Comparison of ENCODE assay signal across 16 cellular contexts in genomic region chr2:71679481-71679880, GRCh38.
DNase-seq lines count a peak whose midpoint lies in the region; TF ChIP-seq lines count a peak whose summit lies in the region.
"Had no signal": no experiment of that assay in that cellular context is flagged by ENCODE, and none has a peak within 500 bp of the region (broad histone marks: within the 10 kb centered on the region; RNA-seq: fewer than 3 reads in every experiment).

No MANE protein-coding gene starts in this region.

- TF ChIP-seq CTCF in dorsolateral prefrontal cortex (IDR thresholded peaks at IDR 0.05 in 54 of 56, conservative IDR thresholded peaks at IDR 0.05 in 2 of 56; ENCODE audit: low read depth in 1 of 56, partially characterized antibody in 56 of 56), result no peak

- intact Hi-C loops in dorsolateral prefrontal cortex (cut with DNase I), result no loop called here

- H3K4me3 ChIP-seq in dorsolateral prefrontal cortex, result no peak overlapping the region

- no peak overlapping the region for H3K27ac ChIP-seq in dorsolateral prefrontal cortex

- no peaks in the 10 kb centered on the region for H3K27me3 ChIP-seq in dorsolateral prefrontal cortex
- H3K27me3 ChIP-seq: BE2C had no signal

- peak; percentile 5 for DNase-seq in DMS53 treated with DMSO at 0.1 percent for 48 hours (lab: John Stamatoyannopoulos, UW; ENCODE audit: unreplicated experiment)
- peak; percentile 52 for DNase-seq in NCI-H128 (lab: John Stamatoyannopoulos, UW; ENCODE audit: unreplicated experiment)
- DNase-seq in NCI-H510A treated with DMSO at 0.1 percent for 48 hours (lab: John Stamatoyannopoulos, UW), result peak; percentile 49
- peak; percentile 12 for DNase-seq in mesenteric fat pad (ENCODE audit: low spot score)
- no peak for DNase-seq in OCI-M2 (lab: John Stamatoyannopoulos, UW; ENCODE audit: unreplicated experiment)
- DNase-seq in dorsolateral prefrontal cortex, result no peak
- DNase-seq in stimulated activated CD4-positive, alpha-beta T cell treated with anti-CD3 and anti-CD28 coated beads, Interleukin-15, amount 100 ng/mL, for 24 hours, result no peak
- DNase-seq: BE2C; Calu3; CD4-positive, alpha-beta memory T cell; DND-41; GOT3; NCI-H1436 treated with DMSO at 0.1 percent for 48 hours; NCI-H2029 treated with DMSO at 0.1 percent for 48 hours; NCI-H226; NCI-H748 treated with DMSO at 0.1 percent for 48 hours had no signal

Comparison
In these comparisons a context has a peak if more than half of its experiments do, and no peak if none do; other contexts are left out.
1. DNase-seq: peak in DMS53 treated with DMSO at 0.1 percent for 48 hours (single experiment), NCI-H128 (single experiment), NCI-H510A treated with DMSO at 0.1 percent for 48 hours (single experiment) and mesenteric fat pad (single experiment); none in OCI-M2 (single experiment), dorsolateral prefrontal cortex (0 of 10) and stimulated activated CD4-positive, alpha-beta T cell treated with anti-CD3 and anti-CD28 coated beads, Interleukin-15, amount 100 ng/mL, for 24 hours (single experiment).